In genomic region chr10:37976091-37976879, GRCh38 we compare ENCODE assay signal across 7 cellular contexts. TPM values are rescaled to one million over a fixed set of nuclear protein-coding genes. Genes with fewer than 3 reads are reported as not detected.
DNase-seq lines count a peak whose midpoint lies in the region; ATAC-seq and TF ChIP-seq lines count a peak whose summit lies in the region.

ZNF25 (minus strand) TSS chr10:37976647; CDS start chr10:37971722, 4,925 bp downstream.

- peak; percentile 99 for TF ChIP-seq CTCF in hepatocyte (IDR thresholded peaks at IDR 0.05; ENCODE audit: poor library complexity)

- peak; percentile 96 for ATAC-seq in GM18505 (IDR thresholded peaks at IDR 0.05; ENCODE audit: unreplicated experiment)
- peak; percentile 95 for ATAC-seq in HG02973 (IDR thresholded peaks at IDR 0.05; ENCODE audit: unreplicated experiment)

- H3K4me3 ChIP-seq in hepatocyte = peak within 1 kb of the TSS; percentile 39

- H3K4me1 ChIP-seq in hepatocyte (ENCODE audit: insufficient read depth) = peaks cover 6% of the 10 kb centered on the region

- peak within 1 kb of the TSS; percentile 92 for H3K27ac ChIP-seq in hepatocyte

- H3K9me3 ChIP-seq in hepatocyte (ENCODE audit: low read depth) = no peaks in the 10 kb centered on the region

- peak; percentile 69 for TF ChIP-seq POLR2A in GM18505 (IDR thresholded peaks at IDR 0.05; ENCODE audit: borderline replicate concordance, extremely low read depth, insufficient read depth, insufficient read length)

- H4K20me1 ChIP-seq in hepatocyte (ENCODE audit: insufficient read depth, poor library complexity, severe bottlenecking) = no peaks in the 10 kb centered on the region

- no peaks in the 10 kb centered on the region for H3K36me3 ChIP-seq in hepatocyte (replicated peaks; ENCODE audit: insufficient read depth, low read depth)

- peak within 1 kb of the TSS; percentile 80 for H3K4me2 ChIP-seq in hepatocyte

- H3K27me3 ChIP-seq in hepatocyte = no peaks in the 10 kb centered on the region

- DNase-seq in NCI-H1930 (lab: John Stamatoyannopoulos, UW) (peak; percentile 79 to 82), T-helper 9 cell (peak; percentile 97), astrocyte of the hippocampus (ENCODE audit: low read depth, low spot score) (peak; percentile 99), hepatocyte (ENCODE audit: low spot score) (peak; percentile 99), renal cortical epithelial cell (ENCODE audit: low read depth) (peak; percentile 97)

- H3K79me2 ChIP-seq in hepatocyte = peaks cover 2% of the 10 kb centered on the region

- peak within 1 kb of the TSS; percentile 68 for H2AFZ ChIP-seq in hepatocyte

- under 1% methylated on average over 46 of the region's 66 CpGs for WGBS in hepatocyte (ENCODE audit: low lambda C conversion rate, missing lambda C conversion rate)

- no peaks in the 10 kb centered on the region for H3K9me2 ChIP-seq in hepatocyte (replicated peaks; ENCODE audit: insufficient read depth)

RNA-seq across cellular contexts. Expression of gene ZNF25, which starts in this region (rescaled TPM):
- total RNA-seq in hepatocyte (5.0 and 5.7 TPM in 2 replicates), renal cortical epithelial cell (8.7 and 11.3 TPM in 2 replicates)
- polyA plus RNA-seq in hepatocyte = 2.2 and 2.6 TPM in 2 replicates

Comparison
In these comparisons a context has a peak if more than half of its experiments do, and no peak if none do; other contexts are left out.
1. Peak in every context shown above with its lines: DNase-seq, ATAC-seq, H3K4me3 ChIP-seq and H3K27ac ChIP-seq.